8 cellular contexts compared by ENCODE assay signal in the genomic region with DNA sequence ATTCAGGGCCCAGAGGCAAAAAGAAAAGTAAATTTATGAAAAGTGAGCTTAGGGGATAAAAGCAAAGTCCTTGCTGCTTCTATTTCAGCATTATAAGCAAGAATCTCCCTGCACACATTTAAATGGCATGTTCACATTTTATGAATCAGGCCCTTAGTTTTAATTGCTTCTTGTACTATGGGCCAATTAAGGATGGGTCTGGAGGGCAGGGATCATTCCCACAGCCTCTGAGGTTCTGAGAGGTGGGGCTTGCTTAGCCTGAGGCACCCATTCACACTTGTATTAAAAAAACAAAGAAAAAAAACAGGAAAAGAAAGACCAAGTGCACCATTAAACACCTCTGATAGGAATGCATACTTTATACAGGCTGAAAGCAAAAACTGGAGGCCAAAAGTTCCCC.
"Had no signal": no experiment of that assay in that cellular context is flagged by ENCODE, and none has a peak within 500 bp of the region (broad histone marks: within the 10 kb centered on the region; RNA-seq: fewer than 3 reads in every experiment).

No MANE protein-coding gene starts in this region.

- FAIRE-seq: H1, H54, HTR-8/SVneo, K562 had no signal

- H3K27ac ChIP-seq: GM23248 had no signal

- DNase-seq: GM23248, H9, HCEC 1CT, IMR-90 had no signal

- H3K4me3 ChIP-seq: GM23248, K562 had no signal

- ATAC-seq: K562 had no signal
